ENCODE assay signal across 8 cellular contexts in the genomic region with DNA sequence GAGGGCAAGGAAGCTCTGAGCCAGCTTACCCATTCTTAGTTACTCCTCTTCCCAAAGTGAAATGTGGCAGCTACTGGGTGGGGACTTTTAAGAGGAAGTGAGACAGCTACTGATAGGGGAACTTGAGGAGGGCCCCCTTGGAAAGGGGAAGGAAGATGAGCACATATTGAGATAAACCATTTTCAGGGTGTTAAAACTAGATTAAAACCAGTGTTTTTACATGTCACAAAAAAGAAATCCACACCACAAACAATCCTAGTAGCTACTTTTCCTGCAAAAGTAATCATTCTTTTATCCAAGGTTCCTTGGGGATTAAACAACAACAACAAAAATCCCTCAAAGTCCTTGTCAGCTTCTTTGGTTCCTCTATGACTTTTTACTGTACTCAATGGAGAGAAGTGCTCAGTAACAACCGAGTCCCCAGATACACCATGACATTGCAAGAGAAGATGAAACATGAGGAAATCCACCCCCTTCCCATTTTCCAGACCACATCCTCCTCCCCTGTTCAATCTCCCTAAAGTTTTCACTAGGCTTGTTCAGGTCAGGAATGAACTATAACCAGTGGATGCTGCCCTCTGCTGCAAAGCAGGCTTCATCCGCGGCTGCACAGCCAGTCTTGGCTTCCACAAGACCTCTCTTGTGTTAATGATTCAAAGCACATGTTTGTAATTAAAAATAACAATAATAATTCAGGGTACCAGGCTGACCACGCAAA.
DNase-seq lines count a peak whose midpoint lies in the region; ATAC-seq and TF ChIP-seq lines count a peak whose summit lies in the region.

No MANE protein-coding gene starts in this region.

- DNase-seq in AG09319 (ENCODE audit: extremely low read depth, low read depth) (peak; percentile 15), RWPE1 (ENCODE audit: low spot score) (no peak), right cardiac atrium (peak in 1 of 3 donors; percentile 50), NCI-H526 treated with DMSO at 0.1 percent for 48 hours (lab: John Stamatoyannopoulos, UW) (no peak), DMS114 treated with DMSO at 0.1 percent for 48 hours (lab: John Stamatoyannopoulos, UW; ENCODE audit: unreplicated experiment) (no peak), GM10266 (ENCODE audit: extremely low spot score) (no peak)
- DNase-seq in activated CD8-positive, alpha-beta T cell treated with anti-CD3 and anti-CD28 coated beads for 36 hours = no peak

- 43% methylated on average over 4 of the region's 4 CpGs for WGBS in right cardiac atrium

- H3K36me3 Mint-ChIP-seq in activated CD8-positive, alpha-beta T cell treated with anti-CD3 and anti-CD28 coated beads for 36 hours (ENCODE audit: low read depth) = no peaks in the 10 kb centered on the region

- H3K4me1 ChIP-seq in right cardiac atrium (ENCODE audit: control insufficient read depth, insufficient read depth, low read length) = no peaks in the 10 kb centered on the region

- POLR2A ChIA-PET in RWPE1 (lab: Yijun Ruan, JAX; ENCODE audit: low non-redundant PET) = no interaction called here
- POLR2A ChIA-PET in activated CD8-positive, alpha-beta T cell treated with anti-CD3 and anti-CD28 coated beads for 36 hours (lab: Charles Lee) = no interaction called here

- H3K4me3 ChIP-seq in right cardiac atrium (ENCODE audit: low read length) = no peak overlapping the region

- no peak overlapping the region for H3K27ac Mint-ChIP-seq in activated CD8-positive, alpha-beta T cell treated with anti-CD3 and anti-CD28 coated beads for 36 hours

- no peak overlapping the region for H3K4me3 Mint-ChIP-seq in activated CD8-positive, alpha-beta T cell treated with anti-CD3 and anti-CD28 coated beads for 36 hours

- TF ChIP-seq CTCF in AG09319 (IDR thresholded peaks at IDR 0.05; ENCODE audit: low read depth, low read length) (peak; percentile 53), RWPE1 (conservative IDR thresholded peaks at IDR 0.05; ENCODE audit: low read depth) (peak; percentile 21; the same call in 1 of the 2 replicates), GM10266 (IDR thresholded peaks at IDR 0.05; ENCODE audit: control insufficient read depth, insufficient read depth, low read depth, missing control alignments) (no peak)
- TF ChIP-seq CTCF in activated CD8-positive, alpha-beta T cell treated with anti-CD3 and anti-CD28 coated beads for 36 hours (IDR thresholded peaks at IDR 0.05) = no peak

- CTCF ChIA-PET in RWPE1 (lab: Yijun Ruan, JAX) = interaction anchor here (0.9 kb wide), 1 partner anchor 177 kb away, joined by 5 read pairs; no protein-coding TSS in a partner anchor
- CTCF ChIA-PET in activated CD8-positive, alpha-beta T cell treated with anti-CD3 and anti-CD28 coated beads for 36 hours (lab: Charles Lee) = interaction anchor here (0.7 to 4.8 kb wide), 7 partner anchors 10 to 405 kb away, joined by 3 to 33 read pairs (median 7); no protein-coding TSS in a partner anchor

- no peaks in the 10 kb centered on the region for H3K9me3 Mint-ChIP-seq in activated CD8-positive, alpha-beta T cell treated with anti-CD3 and anti-CD28 coated beads for 36 hours

- H3K4me1 Mint-ChIP-seq in activated CD8-positive, alpha-beta T cell treated with anti-CD3 and anti-CD28 coated beads for 36 hours (ENCODE audit: low read depth) = no peaks in the 10 kb centered on the region

- no peaks in the 10 kb centered on the region for H3K27me3 Mint-ChIP-seq in activated CD8-positive, alpha-beta T cell treated with anti-CD3 and anti-CD28 coated beads for 36 hours

- intact Hi-C loops in right cardiac atrium (cut with DNase I) = loop anchor here in 2 of 4 donors (5.0 to 10.0 kb wide), 2 partner anchors 177 to 405 kb away; a partner anchor contains a TSS
- intact Hi-C loops in activated CD8-positive, alpha-beta T cell treated with anti-CD3 and anti-CD28 coated beads for 36 hours (cut with micrococcal nuclease) = loop anchor here (2.0 kb wide), 1 partner anchor 403 kb away; no protein-coding TSS in a partner anchor

- no peak overlapping the region for H3K27ac ChIP-seq in RWPE1
- no peak overlapping the region for H3K27ac ChIP-seq in right cardiac atrium (ENCODE audit: low read length)

- H3K27me3 ChIP-seq in right cardiac atrium (ENCODE audit: control insufficient read depth, insufficient read depth) = no peaks in the 10 kb centered on the region

- no peaks in the 10 kb centered on the region for H3K9me3 ChIP-seq in right cardiac atrium (ENCODE audit: control insufficient read depth, low read length)

- ATAC-seq in GM21717 (IDR thresholded peaks at IDR 0.05; ENCODE audit: unreplicated experiment) (peak; percentile 76), right cardiac atrium (peak; percentile 48 to 69)
- ATAC-seq in activated CD8-positive, alpha-beta T cell treated with anti-CD3 and anti-CD28 coated beads for 36 hours = no peak

Comparison
In these comparisons a context has a peak if more than half of its experiments do, and no peak if none do; other contexts are left out.
1. CTCF ChIP-seq: peak in AG09319 (single experiment) and RWPE1 (single experiment); none in GM10266 (single experiment) and activated CD8-positive, alpha-beta T cell treated with anti-CD3 and anti-CD28 coated beads for 36 hours (single experiment).